In the genomic region with DNA sequence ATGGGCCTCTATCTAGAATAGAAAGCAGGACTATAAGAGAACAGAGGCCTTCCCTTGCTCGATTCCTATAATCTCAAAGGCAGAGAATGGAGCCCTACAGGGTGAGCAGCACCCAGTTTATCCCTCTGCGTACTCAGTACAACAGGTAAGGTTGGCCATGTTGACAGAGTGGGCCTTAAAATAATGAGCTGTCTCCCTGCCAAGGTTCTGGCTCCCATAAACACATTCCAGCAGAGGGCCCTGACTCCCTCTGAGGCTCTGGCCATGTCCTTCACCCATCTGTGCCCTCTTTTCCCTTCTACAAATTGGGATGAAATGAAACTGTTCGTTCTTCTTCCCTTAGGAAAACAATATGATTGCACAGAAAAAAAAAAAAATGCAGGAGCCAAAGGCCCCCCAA, we compare ENCODE assay signal across 17 cellular contexts. TPM values are rescaled to one million over a fixed set of nuclear protein-coding genes. Genes with fewer than 3 reads are reported as not detected.
DNase-seq lines count a peak whose midpoint lies in the region; ATAC-seq and TF ChIP-seq lines count a peak whose summit lies in the region.
"Had no signal": no experiment of that assay in that cellular context is flagged by ENCODE, and none has a peak within 500 bp of the region (broad histone marks: within the 10 kb centered on the region; RNA-seq: fewer than 3 reads in every experiment).

No MANE protein-coding gene starts in this region.

- H3K9me3 ChIP-seq in esophagus squamous epithelium (no peaks in the 10 kb centered on the region), mucosa of stomach (ENCODE audit: control insufficient read depth, low read length) (no peaks in the 10 kb centered on the region), testis (no peaks in the 10 kb centered on the region)
- H3K9me3 ChIP-seq: lower lobe of right lung, neutrophil had no signal

- no peaks in the 10 kb centered on the region for H3K9me3 Mint-ChIP-seq in activated CD8-positive, alpha-beta T cell treated with anti-CD3 and anti-CD28 coated beads for 36 hours
- H3K9me3 Mint-ChIP-seq in activated CD8-positive, alpha-beta T cell treated with anti-CD3 and anti-CD28 coated beads, Interleukin-2, amount 10 ng/mL, durations not matched to agents 7 days and 5 days (ENCODE audit: insufficient read depth), result no peaks in the 10 kb centered on the region
- H3K9me3 Mint-ChIP-seq in nephron progenitor cell, result no peaks in the 10 kb centered on the region
- H3K9me3 Mint-ChIP-seq: brain; CD4-positive, alpha-beta memory T cell had no signal

- peaks cover 26% of the 10 kb centered on the region for H3K4me1 Mint-ChIP-seq in activated CD8-positive, alpha-beta T cell treated with anti-CD3 and anti-CD28 coated beads for 36 hours (ENCODE audit: low read depth)
- peaks cover 39% of the 10 kb centered on the region for H3K4me1 Mint-ChIP-seq in activated CD8-positive, alpha-beta T cell treated with anti-CD3 and anti-CD28 coated beads, Interleukin-2, amount 10 ng/mL, durations not matched to agents 7 days and 5 days (ENCODE audit: low read depth)
- H3K4me1 Mint-ChIP-seq in nephron progenitor cell, result peaks cover 14% of the 10 kb centered on the region

- no peak for TF ChIP-seq CTCF in activated CD8-positive, alpha-beta T cell treated with anti-CD3 and anti-CD28 coated beads for 36 hours (IDR thresholded peaks at IDR 0.05)
- no peak for TF ChIP-seq CTCF in esophagus squamous epithelium (IDR thresholded peaks at IDR 0.05)
- no peak for TF ChIP-seq CTCF in testis (IDR thresholded peaks at IDR 0.05)
- no peak for TF ChIP-seq CTCF in nephron progenitor cell (IDR thresholded peaks at IDR 0.05)

- TF ChIP-seq POLR2A in esophagus squamous epithelium (IDR thresholded peaks at IDR 0.05), result no peak
- no peak for TF ChIP-seq POLR2A in testis (IDR thresholded peaks at IDR 0.05)

- CTCF ChIA-PET in activated CD8-positive, alpha-beta T cell treated with anti-CD3 and anti-CD28 coated beads for 36 hours (lab: Charles Lee), result interaction anchor here (1.1 to 9.3 kb wide), 6 partner anchors 12 to 120 kb away, joined by 3 to 143 read pairs (median 54); partner anchors contain the start of gene PTGR2
- CTCF ChIA-PET in activated CD8-positive, alpha-beta T cell treated with anti-CD3 and anti-CD28 coated beads, Interleukin-2, amount 10 ng/mL, durations not matched to agents 7 days and 5 days (lab: Charles Lee), result interaction anchor here (0.7 to 9.2 kb wide), 8 partner anchors 13 to 156 kb away, joined by 3 to 186 read pairs (median 10); partner anchors contain the start of gene ZNF410

- peak overlapping the region in 3 of 4 donors; percentile 39 to 87 (median 41) for H3K27ac ChIP-seq in esophagus squamous epithelium
- H3K27ac ChIP-seq in testis, result peak overlapping the region in 1 of 2 donors; percentile 8
- H3K27ac ChIP-seq: lower lobe of right lung, neutrophil had no signal

- H3K4me3 ChIP-seq in esophagus squamous epithelium (no peak overlapping the region), mucosa of stomach (ENCODE audit: low read length) (no peak overlapping the region), testis (no peak overlapping the region)
- H3K4me3 ChIP-seq: K562, lower lobe of right lung had no signal

- H3K4me1 ChIP-seq in esophagus squamous epithelium (peaks cover 9 to 51% (median 26%) of the 10 kb centered on the region in 3 donors), mucosa of stomach (ENCODE audit: control insufficient read depth, insufficient read depth, low read length) (peaks cover 58% of the 10 kb centered on the region), testis (peaks cover 46% of the 10 kb centered on the region)

- intact Hi-C loops in activated CD8-positive, alpha-beta T cell treated with anti-CD3 and anti-CD28 coated beads for 36 hours (cut with micrococcal nuclease), result no loop called here
- intact Hi-C loops in esophagus squamous epithelium (cut with DNase I) (no loop called here), testis (cut with DNase I; ENCODE audit: low total_unique reads) (no loop called here)

- no peak overlapping the region for H3K4me3 Mint-ChIP-seq in activated CD8-positive, alpha-beta T cell treated with anti-CD3 and anti-CD28 coated beads for 36 hours
- no peak overlapping the region for H3K4me3 Mint-ChIP-seq in activated CD8-positive, alpha-beta T cell treated with anti-CD3 and anti-CD28 coated beads, Interleukin-2, amount 10 ng/mL, durations not matched to agents 7 days and 5 days
- H3K4me3 Mint-ChIP-seq in nephron progenitor cell, result no peak overlapping the region
- H3K4me3 Mint-ChIP-seq: brain; CD4-positive, alpha-beta memory T cell had no signal

- POLR2A ChIA-PET in activated CD8-positive, alpha-beta T cell treated with anti-CD3 and anti-CD28 coated beads for 36 hours (lab: Charles Lee), result interaction anchor here (0.6 to 1.0 kb wide), 4 partner anchors 24 to 508 kb away, joined by 3 read pairs; no protein-coding TSS in a partner anchor
- POLR2A ChIA-PET in activated CD8-positive, alpha-beta T cell treated with anti-CD3 and anti-CD28 coated beads, Interleukin-2, amount 10 ng/mL, durations not matched to agents 7 days and 5 days (lab: Charles Lee), result no interaction called here

- WGBS in esophagus squamous epithelium, 2 donors, result 68 to 88% methylated on average over 3 of the region's 3 CpGs
- whole genome bisulfite sequencing in testis, 2 donors, result 43 to 60% methylated on average over 3 of the region's 3 CpGs

- peak overlapping the region; percentile 36 for H3K9ac ChIP-seq in mucosa of stomach (ENCODE audit: low read length)

- ATAC-seq in activated CD8-positive, alpha-beta T cell treated with anti-CD3 and anti-CD28 coated beads for 36 hours, result no peak
- no peak for ATAC-seq in activated CD8-positive, alpha-beta T cell treated with anti-CD3 and anti-CD28 coated beads, Interleukin-2, amount 10 ng/mL, durations not matched to agents 7 days and 5 days
- ATAC-seq: K562 had no signal

- DNase-seq in activated CD8-positive, alpha-beta T cell treated with anti-CD3 and anti-CD28 coated beads for 36 hours, result no peak
- DNase-seq in activated CD8-positive, alpha-beta T cell treated with anti-CD3 and anti-CD28 coated beads, Interleukin-2, amount 10 ng/mL, durations not matched to agents 7 days and 5 days, result no peak
- DNase-seq in esophagus squamous epithelium (lab: John Stamatoyannopoulos, UW) (no peak), testis (peak; percentile 32), cerebellum (ENCODE audit: low spot score) (no peak), SHP77 (lab: John Stamatoyannopoulos, UW) (no peak), nephron progenitor cell (no peak)
- DNase-seq: activated CD8-positive, alpha-beta memory T cell treated with anti-CD3 and anti-CD28 coated beads for 24 hours; activated naive CD4-positive, alpha-beta T cell; CD4-positive, alpha-beta memory T cell; lower lobe of right lung; NCI-H1417; NCI-H226 had no signal

- H3K27ac Mint-ChIP-seq in activated CD8-positive, alpha-beta T cell treated with anti-CD3 and anti-CD28 coated beads for 36 hours, result peak overlapping the region; percentile 33
- no peak overlapping the region for H3K27ac Mint-ChIP-seq in activated CD8-positive, alpha-beta T cell treated with anti-CD3 and anti-CD28 coated beads, Interleukin-2, amount 10 ng/mL, durations not matched to agents 7 days and 5 days
- H3K27ac Mint-ChIP-seq in nephron progenitor cell, result no peak overlapping the region

- H3K36me3 ChIP-seq in esophagus squamous epithelium (peaks cover 21 to 98% (median 40%) of the 10 kb centered on the region in 3 donors), mucosa of stomach (ENCODE audit: control insufficient read depth, insufficient read depth, low read length) (peaks cover 21% of the 10 kb centered on the region), testis (ENCODE audit: low read depth, missing control alignments) (no peaks in the 10 kb centered on the region)

- H3K36me3 Mint-ChIP-seq in activated CD8-positive, alpha-beta T cell treated with anti-CD3 and anti-CD28 coated beads for 36 hours (ENCODE audit: low read depth), result peaks cover 50% of the 10 kb centered on the region
- peaks cover 69% of the 10 kb centered on the region for H3K36me3 Mint-ChIP-seq in activated CD8-positive, alpha-beta T cell treated with anti-CD3 and anti-CD28 coated beads, Interleukin-2, amount 10 ng/mL, durations not matched to agents 7 days and 5 days (ENCODE audit: low read depth)
- peaks cover 33% of the 10 kb centered on the region for H3K36me3 Mint-ChIP-seq in nephron progenitor cell (ENCODE audit: low read depth)

- H3K27me3 Mint-ChIP-seq in activated CD8-positive, alpha-beta T cell treated with anti-CD3 and anti-CD28 coated beads for 36 hours, result no peaks in the 10 kb centered on the region
- H3K27me3 Mint-ChIP-seq in activated CD8-positive, alpha-beta T cell treated with anti-CD3 and anti-CD28 coated beads, Interleukin-2, amount 10 ng/mL, durations not matched to agents 7 days and 5 days (ENCODE audit: low read depth), result no peaks in the 10 kb centered on the region
- H3K27me3 Mint-ChIP-seq in nephron progenitor cell (ENCODE audit: low read depth, poor library complexity), result no peaks in the 10 kb centered on the region
- H3K27me3 Mint-ChIP-seq: brain; CD4-positive, alpha-beta memory T cell had no signal

- H3K27me3 ChIP-seq in esophagus squamous epithelium (no peaks in the 10 kb centered on the region), mucosa of stomach (ENCODE audit: control insufficient read depth, insufficient read depth, low read length) (no peaks in the 10 kb centered on the region), testis (no peaks in the 10 kb centered on the region)
- H3K27me3 ChIP-seq: neutrophil had no signal

RNA-seq across cellular contexts. Expression of gene PNMA1, which starts 16.9 kb away (rescaled TPM):
- total RNA-seq in activated CD8-positive, alpha-beta T cell treated with anti-CD3 and anti-CD28 coated beads for 36 hours, result 10 to 100 TPM; 22.9 to 24.1 TPM
- total RNA-seq in activated CD8-positive, alpha-beta T cell treated with anti-CD3 and anti-CD28 coated beads, Interleukin-2, amount 10 ng/mL, durations not matched to agents 7 days and 5 days, result 10 to 100 TPM; 24.4 to 25.6 TPM
- total RNA-seq in esophagus squamous epithelium (10 to 100 TPM in 1 of 4 donors, 1 to 10 TPM in 3; 4.2 to 13.9 (median 7.2) TPM), testis (10 to 100 TPM; 74.8 to 85.6 TPM), cerebellum (69.8 TPM)
- polyA plus RNA-seq in testis (ENCODE audit: insufficient read depth, low read depth, low replicate concordance), result 184 TPM
